In genomic region chr5:160021818-160022446, GRCh38 we compare ENCODE assay signal across 8 cellular contexts.
DNase-seq lines count a peak whose midpoint lies in the region; ATAC-seq lines count a peak whose summit lies in the region.

No MANE protein-coding gene starts in this region.

- no peaks in the 10 kb centered on the region for H3K9me3 Mint-ChIP-seq in memory B cell
- no peaks in the 10 kb centered on the region for H3K9me3 Mint-ChIP-seq in stimulated activated naive CD8-positive, alpha-beta T cell treated with anti-CD3 and anti-CD28 coated beads, Interleukin-15, Interleukin-2, amounts not matched to agents 100 ng/mL and 50 ng/mL, for 24 hours

- ATAC-seq in GM19351 (IDR thresholded peaks at IDR 0.05; ENCODE audit: unreplicated experiment) (peak; percentile 96), HG03432 (IDR thresholded peaks at IDR 0.05; ENCODE audit: unreplicated experiment) (peak; percentile 93), memory B cell (ENCODE audit: low read depth) (peak; percentile 98)
- peak; percentile 84 to 85 for ATAC-seq in activated CD4-positive, CD25-positive, alpha-beta regulatory T cell treated with anti-CD3 and anti-CD28 coated beads, Interleukin-2, amount 50 U/mL, for 24 hours

- peak; percentile 37 for DNase-seq in COLO829 (ENCODE audit: low spot score)
- peak; percentile 69 for DNase-seq in NCI-H345 treated with DMSO at 0.1 percent for 48 hours (lab: John Stamatoyannopoulos, UW; ENCODE audit: unreplicated experiment)
- peak; percentile 56 for DNase-seq in effector CD4-positive, alpha-beta T cell
- peak; percentile 46 to 59 for DNase-seq in memory B cell (ENCODE audit: low spot score in 2 of 2)

- no peak overlapping the region for H3K4me3 Mint-ChIP-seq in memory B cell
- H3K4me3 Mint-ChIP-seq in stimulated activated naive CD8-positive, alpha-beta T cell treated with anti-CD3 and anti-CD28 coated beads, Interleukin-15, Interleukin-2, amounts not matched to agents 100 ng/mL and 50 ng/mL, for 24 hours: no peak overlapping the region

- H3K27me3 Mint-ChIP-seq in memory B cell: no peaks in the 10 kb centered on the region
- no peaks in the 10 kb centered on the region for H3K27me3 Mint-ChIP-seq in stimulated activated naive CD8-positive, alpha-beta T cell treated with anti-CD3 and anti-CD28 coated beads, Interleukin-15, Interleukin-2, amounts not matched to agents 100 ng/mL and 50 ng/mL, for 24 hours

- no peak overlapping the region for H3K27ac Mint-ChIP-seq in memory B cell
- H3K27ac Mint-ChIP-seq in stimulated activated naive CD8-positive, alpha-beta T cell treated with anti-CD3 and anti-CD28 coated beads, Interleukin-15, Interleukin-2, amounts not matched to agents 100 ng/mL and 50 ng/mL, for 24 hours: peak overlapping the region; percentile 49

- H3K36me3 Mint-ChIP-seq in memory B cell: peaks cover 29% of the 10 kb centered on the region
- H3K36me3 Mint-ChIP-seq in stimulated activated naive CD8-positive, alpha-beta T cell treated with anti-CD3 and anti-CD28 coated beads, Interleukin-15, Interleukin-2, amounts not matched to agents 100 ng/mL and 50 ng/mL, for 24 hours (ENCODE audit: low read depth): peaks cover 43% of the 10 kb centered on the region

- peaks cover 13% of the 10 kb centered on the region for H3K4me1 Mint-ChIP-seq in memory B cell
- peaks cover 20% of the 10 kb centered on the region for H3K4me1 Mint-ChIP-seq in stimulated activated naive CD8-positive, alpha-beta T cell treated with anti-CD3 and anti-CD28 coated beads, Interleukin-15, Interleukin-2, amounts not matched to agents 100 ng/mL and 50 ng/mL, for 24 hours (ENCODE audit: low read depth)

Comparison
In these comparisons a context has a peak if more than half of its experiments do, and no peak if none do; other contexts are left out.
1. Peak in every context shown above with its lines: DNase-seq and ATAC-seq.